In the genomic region with DNA sequence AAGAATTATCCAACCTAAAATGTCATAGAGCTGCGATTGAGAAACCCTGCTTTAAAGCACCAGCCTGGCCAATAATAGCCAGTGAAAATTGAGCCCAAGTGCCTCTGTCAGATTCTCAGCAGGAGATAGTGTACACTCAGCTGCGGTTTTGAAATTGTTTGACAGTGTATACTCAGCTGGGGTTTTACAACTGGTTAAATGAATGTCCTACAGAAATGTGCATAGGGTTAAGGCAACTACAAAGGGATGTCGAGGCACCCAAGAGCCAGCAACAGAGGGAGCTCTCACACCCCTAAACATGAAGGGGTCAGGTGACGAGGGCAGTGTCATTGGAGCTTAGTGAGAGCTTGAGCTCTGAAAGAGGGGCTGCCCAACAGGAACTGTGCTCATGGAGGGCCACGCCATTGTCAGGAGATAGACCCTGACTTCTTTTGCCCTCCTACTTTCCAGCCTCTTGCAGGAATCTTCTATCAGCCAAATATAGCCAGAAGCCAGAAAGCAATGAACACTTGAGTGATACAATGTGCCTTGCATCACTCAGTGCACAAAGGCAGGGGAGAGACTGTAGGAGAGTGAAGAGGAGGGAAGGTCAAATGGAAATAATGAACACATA, we compare ENCODE assay signal across 8 cellular contexts. TPM values are rescaled to one million over a fixed set of nuclear protein-coding genes. Genes with fewer than 3 reads are reported as not detected.
DNase-seq lines count a peak whose midpoint lies in the region; ATAC-seq and TF ChIP-seq lines count a peak whose summit lies in the region.

No MANE protein-coding gene starts in this region.

- H3K36me3 Mint-ChIP-seq in activated naive CD8-positive, alpha-beta T cell treated with anti-CD3 and anti-CD28 coated beads for 36 hours, result no peaks in the 10 kb centered on the region

- H3K4me3 ChIP-seq in GM12864 (ENCODE audit: low read depth, low read length) (no peak overlapping the region), Peyer's patch (no peak overlapping the region), liver (ENCODE audit: low read depth in 1 of 3, low read length in 3 of 3) (no peak overlapping the region), thyroid gland (replicated peaks in 1 of 3) (no peak overlapping the region), testis (no peak overlapping the region)

- H3K27ac Mint-ChIP-seq in activated naive CD8-positive, alpha-beta T cell treated with anti-CD3 and anti-CD28 coated beads for 36 hours, result peak overlapping the region; percentile 72

- TF ChIP-seq RAD21 in liver (IDR thresholded peaks at IDR 0.05), result peak; percentile 26 to 51

- peak; percentile 73 for TF ChIP-seq CTCF in GM12864 (IDR thresholded peaks at IDR 0.05; ENCODE audit: low read depth, low read length, missing control alignments)
- TF ChIP-seq CTCF in Peyer's patch (IDR thresholded peaks at IDR 0.05), result peak in 4 of 6 experiments; percentile 13 to 45 (median 35)
- no peak for TF ChIP-seq CTCF in liver (IDR thresholded peaks at IDR 0.05; ENCODE audit: low read depth, low read length, missing input control)
- TF ChIP-seq CTCF in thyroid gland (IDR thresholded peaks at IDR 0.05), result no peak
- no peak for TF ChIP-seq CTCF in testis (IDR thresholded peaks at IDR 0.05)

- no peak overlapping the region for H3K4me3 Mint-ChIP-seq in activated naive CD8-positive, alpha-beta T cell treated with anti-CD3 and anti-CD28 coated beads for 36 hours

- TF ChIP-seq POLR2A in Peyer's patch (IDR thresholded peaks at IDR 0.05) (no peak), thyroid gland (IDR thresholded peaks at IDR 0.05) (no peak), testis (IDR thresholded peaks at IDR 0.05) (no peak)

- no peaks in the 10 kb centered on the region for H3K9me3 ChIP-seq in Peyer's patch
- H3K9me3 ChIP-seq in liver (ENCODE audit: control insufficient read depth in 4 of 4, low read length in 3 of 4), result no peaks in the 10 kb centered on the region
- no peaks in the 10 kb centered on the region for H3K9me3 ChIP-seq in thyroid gland
- no peaks in the 10 kb centered on the region for H3K9me3 ChIP-seq in testis

- no peak overlapping the region for H3K9ac ChIP-seq in liver (ENCODE audit: low read depth in 1 of 2, low read length in 2 of 2)

- DNase-seq in GM12864 (ENCODE audit: low read depth), result no peak
- peak in 2 of 3 donors; percentile 51 to 66 for DNase-seq in Peyer's patch
- DNase-seq in activated naive CD8-positive, alpha-beta T cell treated with anti-CD3 and anti-CD28 coated beads for 36 hours, result peak; percentile 64
- peak; percentile 6 to 7 for DNase-seq in thyroid gland
- no peak for DNase-seq in testis

- H3K27ac ChIP-seq in Peyer's patch (peak overlapping the region in 1 of 4 donors; percentile 40), liver (ENCODE audit: low read depth in 1 of 2, low read length in 2 of 2) (no peak overlapping the region), thyroid gland (peak overlapping the region in 1 of 3 donors; percentile 38), testis (no peak overlapping the region)

- H3K9me3 Mint-ChIP-seq in activated naive CD8-positive, alpha-beta T cell treated with anti-CD3 and anti-CD28 coated beads for 36 hours, result no peaks in the 10 kb centered on the region

- ATAC-seq in HG03565 (IDR thresholded peaks at IDR 0.05; ENCODE audit: unreplicated experiment) (peak; percentile 61), HG03025 (IDR thresholded peaks at IDR 0.05; ENCODE audit: low FRiP score, unreplicated experiment) (no peak)

- H3K36me3 ChIP-seq in Peyer's patch (no peaks in the 10 kb centered on the region), liver (ENCODE audit: control insufficient read depth in 4 of 4, insufficient read depth in 3 of 4, low read depth in 1 of 4, low read length in 3 of 4) (no peaks in the 10 kb centered on the region), thyroid gland (no peaks in the 10 kb centered on the region), testis (ENCODE audit: low read depth, missing control alignments) (no peaks in the 10 kb centered on the region)

- H3K27me3 Mint-ChIP-seq in activated naive CD8-positive, alpha-beta T cell treated with anti-CD3 and anti-CD28 coated beads for 36 hours, result no peaks in the 10 kb centered on the region

- WGBS in liver, result 55% methylated on average over 5 of the region's 5 CpGs
- WGBS in thyroid gland, 2 donors, result 62 to 71% methylated on average over 5 of the region's 5 CpGs
- WGBS in testis, 2 donors, result 66% methylated on average over 5 of the region's 5 CpGs

- intact Hi-C loops in thyroid gland (cut with DNase I) (no loop called here), testis (cut with DNase I; ENCODE audit: low total_unique reads) (no loop called here)

- peaks cover 12% of the 10 kb centered on the region for H3K4me1 Mint-ChIP-seq in activated naive CD8-positive, alpha-beta T cell treated with anti-CD3 and anti-CD28 coated beads for 36 hours

- no peaks in the 10 kb centered on the region for H3K4me1 ChIP-seq in Peyer's patch
- no peaks in the 10 kb centered on the region for H3K4me1 ChIP-seq in liver (ENCODE audit: control insufficient read depth in 4 of 4, insufficient read depth in 4 of 4, low read length in 3 of 4)
- H3K4me1 ChIP-seq in thyroid gland, result peaks cover 10% of the 10 kb centered on the region in 2 donors
- H3K4me1 ChIP-seq in testis, result no peaks in the 10 kb centered on the region

- H3K27me3 ChIP-seq in Peyer's patch (no peaks in the 10 kb centered on the region), liver (ENCODE audit: control insufficient read depth in 4 of 4, insufficient read depth in 4 of 4, low read length in 3 of 4) (no peaks in the 10 kb centered on the region), thyroid gland (no peaks in the 10 kb centered on the region), testis (no peaks in the 10 kb centered on the region)

TF ChIP-seq in liver, 16 proteins besides CTCF, POLR2A, EP300 and RAD21:
- TF ChIP-seq HNF4G (IDR thresholded peaks at IDR 0.05) (no peak), EGR1 (IDR thresholded peaks at IDR 0.05; ENCODE audit: low read depth in 2 of 2) (no peak), SP1 (IDR thresholded peaks at IDR 0.05) (no peak), RXRA (IDR thresholded peaks at IDR 0.05) (no peak), FOXA2 (IDR thresholded peaks at IDR 0.05) (no peak), NR2F2 (IDR thresholded peaks at IDR 0.05) (no peak), JUND (IDR thresholded peaks at IDR 0.05) (no peak), YY1 (IDR thresholded peaks at IDR 0.05) (no peak), HNF4A (conservative IDR thresholded peaks at IDR 0.05) (no peak), TAF1 (conservative IDR thresholded peaks at IDR 0.05) (no peak)
- TF ChIP-seq, protein P1, sequence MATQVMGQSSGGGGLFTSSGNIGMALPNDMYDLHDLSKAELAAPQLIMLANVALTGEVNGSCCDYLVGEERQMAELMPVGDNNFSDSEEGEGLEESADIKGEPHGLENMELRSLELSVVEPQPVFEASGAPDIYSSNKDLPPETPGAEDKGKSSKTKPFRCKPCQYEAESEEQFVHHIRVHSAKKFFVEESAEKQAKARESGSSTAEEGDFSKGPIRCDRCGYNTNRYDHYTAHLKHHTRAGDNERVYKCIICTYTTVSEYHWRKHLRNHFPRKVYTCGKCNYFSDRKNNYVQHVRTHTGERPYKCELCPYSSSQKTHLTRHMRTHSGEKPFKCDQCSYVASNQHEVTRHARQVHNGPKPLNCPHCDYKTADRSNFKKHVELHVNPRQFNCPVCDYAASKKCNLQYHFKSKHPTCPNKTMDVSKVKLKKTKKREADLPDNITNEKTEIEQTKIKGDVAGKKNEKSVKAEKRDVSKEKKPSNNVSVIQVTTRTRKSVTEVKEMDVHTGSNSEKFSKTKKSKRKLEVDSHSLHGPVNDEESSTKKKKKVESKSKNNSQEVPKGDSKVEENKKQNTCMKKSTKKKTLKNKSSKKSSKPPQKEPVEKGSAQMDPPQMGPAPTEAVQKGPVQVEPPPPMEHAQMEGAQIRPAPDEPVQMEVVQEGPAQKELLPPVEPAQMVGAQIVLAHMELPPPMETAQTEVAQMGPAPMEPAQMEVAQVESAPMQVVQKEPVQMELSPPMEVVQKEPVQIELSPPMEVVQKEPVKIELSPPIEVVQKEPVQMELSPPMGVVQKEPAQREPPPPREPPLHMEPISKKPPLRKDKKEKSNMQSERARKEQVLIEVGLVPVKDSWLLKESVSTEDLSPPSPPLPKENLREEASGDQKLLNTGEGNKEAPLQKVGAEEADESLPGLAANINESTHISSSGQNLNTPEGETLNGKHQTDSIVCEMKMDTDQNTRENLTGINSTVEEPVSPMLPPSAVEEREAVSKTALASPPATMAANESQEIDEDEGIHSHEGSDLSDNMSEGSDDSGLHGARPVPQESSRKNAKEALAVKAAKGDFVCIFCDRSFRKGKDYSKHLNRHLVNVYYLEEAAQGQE (IDR thresholded peaks at IDR 0.05), result no peak
- TF ChIP-seq, protein P2, sequence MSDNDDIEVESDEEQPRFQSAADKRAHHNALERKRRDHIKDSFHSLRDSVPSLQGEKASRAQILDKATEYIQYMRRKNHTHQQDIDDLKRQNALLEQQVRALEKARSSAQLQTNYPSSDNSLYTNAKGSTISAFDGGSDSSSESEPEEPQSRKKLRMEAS (IDR thresholded peaks at IDR 0.05), result no peak
- TF ChIP-seq, protein P3, sequence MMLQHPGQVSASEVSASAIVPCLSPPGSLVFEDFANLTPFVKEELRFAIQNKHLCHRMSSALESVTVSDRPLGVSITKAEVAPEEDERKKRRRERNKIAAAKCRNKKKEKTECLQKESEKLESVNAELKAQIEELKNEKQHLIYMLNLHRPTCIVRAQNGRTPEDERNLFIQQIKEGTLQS (IDR thresholded peaks at IDR 0.05), result no peak
TF ChIP-seq in liver: peak in this region for 0.

RNA-seq across cellular contexts. Expression of a gene that starts 15.1 kb away (rescaled TPM):
- total RNA-seq in Peyer's patch, result 100 to 1,000 TPM in 1 of 4 donors, 10 to 100 TPM in 3; 27.5 to 140 (median 40.0) TPM
- total RNA-seq in activated naive CD8-positive, alpha-beta T cell treated with anti-CD3 and anti-CD28 coated beads for 36 hours, result under 1 TPM; 0.12 to 0.27 TPM
- total RNA-seq in liver, result 1 to 10 TPM in 1 of 2 donors, under 1 TPM in 1; 0.89 to 7.7 TPM
- polyA plus RNA-seq in liver, result 1 to 10 TPM in 1 of 2 donors, under 1 TPM in 1; 0.46 to 9.0 TPM
- 10 to 100 TPM in 1 of 4 donors, 1 to 10 TPM in 3; 1.5 to 24.4 (median 2.3) TPM for total RNA-seq in thyroid gland
- total RNA-seq in testis, result 1 to 10 TPM; 1.3 to 2.7 TPM
- polyA plus RNA-seq in testis (ENCODE audit: insufficient read depth, low read depth, low replicate concordance), result 93.4 TPM

RNA-seq across cellular contexts. Expression of a gene that starts 18.7 kb away (rescaled TPM):
- total RNA-seq in Peyer's patch (10 to 100 TPM; 24.2 to 44.5 (median 39.7) TPM), liver (10 to 100 TPM; 19.6 to 24.4 TPM), thyroid gland (10 to 100 TPM; 41.8 to 65.8 (median 46.9) TPM), testis (10 to 100 TPM; 91.0 to 93.9 TPM)
- total RNA-seq in activated naive CD8-positive, alpha-beta T cell treated with anti-CD3 and anti-CD28 coated beads for 36 hours, result 10 to 100 TPM; 96.8 to 97.1 TPM
- polyA plus RNA-seq in liver (10 to 100 TPM; 32.2 to 49.7 TPM), testis (ENCODE audit: insufficient read depth, low read depth, low replicate concordance) (87.7 TPM)

Comparison
In these comparisons a context has a peak if more than half of its experiments do, and no peak if none do; other contexts are left out.
1. DNase-seq: peak in Peyer's patch (2 of 3), activated naive CD8-positive, alpha-beta T cell treated with anti-CD3 and anti-CD28 coated beads for 36 hours (single experiment) and thyroid gland (2 of 2); none in GM12864 (single experiment) and testis (single experiment).
2. CTCF ChIP-seq: peak in GM12864 (single experiment) and Peyer's patch (4 of 6); none in liver (single experiment), thyroid gland (0 of 6) and testis (0 of 3).